In the genomic region with DNA sequence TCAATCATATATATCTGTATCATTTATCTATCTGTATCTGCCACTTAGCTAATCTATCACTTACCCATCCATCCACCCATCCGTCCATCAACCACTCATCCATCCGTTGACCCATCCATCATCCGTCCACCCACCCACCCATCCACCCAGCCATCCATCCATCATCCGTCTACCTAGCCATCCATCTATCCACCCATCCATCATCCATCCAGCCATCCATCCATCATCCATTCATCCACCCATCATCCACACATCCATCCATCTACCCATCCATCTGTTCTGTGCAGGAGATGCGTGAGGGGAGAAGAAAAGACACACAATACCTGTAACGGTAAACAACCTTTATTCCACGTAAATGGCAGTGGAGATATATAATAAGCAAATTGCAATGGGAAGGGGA, we compare ENCODE assay signal across 14 cellular contexts.
"Had no signal": no experiment of that assay in that cellular context is flagged by ENCODE, and none has a peak within 500 bp of the region (broad histone marks: within the 10 kb centered on the region; RNA-seq: fewer than 3 reads in every experiment).

No MANE protein-coding gene starts in this region.

- H3K4me3 Mint-ChIP-seq: neural crest cell, type B pancreatic cell had no signal

- H3K9me3 Mint-ChIP-seq: type B pancreatic cell had no signal

- H3K27ac Mint-ChIP-seq: type B pancreatic cell had no signal

- DNase-seq: effector memory CD4-positive, alpha-beta T cell; gastrocnemius medialis; hypothalamus; kidney glomerular epithelial cell; naive thymus-derived CD4-positive, alpha-beta T cell; small intestine; stimulated activated CD4-positive, alpha-beta T cell treated with anti-CD3 and anti-CD28 coated beads, Interleukin-12 subunit alpha, Interleukin-12 subunit beta, amount 100 ng/mL, for 4 hours; stimulated activated naive CD8-positive, alpha-beta T cell treated with anti-CD3 and anti-CD28 coated beads, Interleukin-15, Interleukin-2, amounts not matched to agents 100 U/mL and 50 U/mL, for 24 hours; thyroid gland; uterus had no signal

- ATAC-seq: gastrocnemius medialis; heart right ventricle; naive thymus-derived CD4-positive, alpha-beta T cell; right cardiac atrium; stimulated activated naive CD8-positive, alpha-beta T cell treated with anti-CD3 and anti-CD28 coated beads, Interleukin-15, Interleukin-2, amounts not matched to agents 100 U/mL and 50 U/mL, for 24 hours had no signal

- H3K27me3 Mint-ChIP-seq: naive thymus-derived CD4-positive, alpha-beta T cell had no signal

- H3K36me3 Mint-ChIP-seq: type B pancreatic cell had no signal

- H3K4me1 Mint-ChIP-seq: neural crest cell had no signal
